2 cellular contexts compared by ENCODE assay signal in genomic region chr2:163657257-163657656, GRCh38.
TF ChIP-seq lines count a peak whose summit lies in the region.

No MANE protein-coding gene starts in this region.

TF ChIP-seq in IMR-90, 13 proteins besides CTCF, POLR2A, EP300 and RAD21:
- TF ChIP-seq MAFK (IDR thresholded peaks at IDR 0.05; ENCODE audit: low read depth, low read length) (no peak), SMC3 (IDR thresholded peaks at IDR 0.05; ENCODE audit: low read depth, low read length) (no peak), NFE2L2 (IDR thresholded peaks at IDR 0.05; ENCODE audit: low read depth, low read length) (no peak), ELK1 (IDR thresholded peaks at IDR 0.05; ENCODE audit: borderline replicate concordance, low read depth, low read length) (no peak), RFX5 (IDR thresholded peaks at IDR 0.05; ENCODE audit: low read depth, low read length) (no peak), FOS (IDR thresholded peaks at IDR 0.05; ENCODE audit: low read depth, low read length) (no peak), MAZ (IDR thresholded peaks at IDR 0.05; ENCODE audit: borderline replicate concordance, low read depth, low read length) (no peak), BHLHE40 (IDR thresholded peaks at IDR 0.05; ENCODE audit: low read depth, low read length) (no peak), RCOR1 (IDR thresholded peaks at IDR 0.05; ENCODE audit: insufficient replicate concordance, low read length) (no peak), USF2 (IDR thresholded peaks at IDR 0.05; ENCODE audit: low read depth, low read length) (no peak), MXI1 (IDR thresholded peaks at IDR 0.05; ENCODE audit: borderline replicate concordance, low read depth, low read length) (no peak), CEBPB (IDR thresholded peaks at IDR 0.05; ENCODE audit: low read depth, low read length) (no peak), CHD1 (IDR thresholded peaks at IDR 0.05; ENCODE audit: low read depth, low read length) (no peak)

TF ChIP-seq in HEK293T, 16 proteins besides CTCF, POLR2A, EP300 and RAD21:
- no peak for TF ChIP-seq BHLHE40 (IDR thresholded peaks at IDR 0.05; ENCODE audit: borderline replicate concordance)
TF ChIP-seq in HEK293T: peak in this region for 0.
